Comparison of ENCODE assay signal across 18 cellular contexts in genomic region chr4:54237770-54238169, GRCh38. TPM values are rescaled to one million over a fixed set of nuclear protein-coding genes. Genes with fewer than 3 reads are reported as not detected.
DNase-seq lines count a peak whose midpoint lies in the region; ATAC-seq, FAIRE-seq and TF ChIP-seq lines count a peak whose summit lies in the region.
"Had no signal": no experiment of that assay in that cellular context is flagged by ENCODE, and none has a peak within 500 bp of the region (broad histone marks: within the 10 kb centered on the region; RNA-seq: fewer than 3 reads in every experiment).

No MANE protein-coding gene starts in this region.

- H3K36me3 ChIP-seq in keratinocyte (ENCODE audit: control insufficient read depth in 2 of 2, extremely low read depth in 1 of 2, insufficient read depth in 2 of 2, low read length in 2 of 2) = no peaks in the 10 kb centered on the region
- H3K36me3 ChIP-seq: BLaER1 treated with 17β-estradiol and CSF1 and Interleukin-3, amounts not matched to agents 10 nM and 100 nM had no signal

- peaks cover 8% of the 10 kb centered on the region for H3K4me1 ChIP-seq in keratinocyte (ENCODE audit: control insufficient read depth, extremely low read depth, insufficient read depth, low read length)

- no peak overlapping the region for H2AFZ ChIP-seq in keratinocyte (ENCODE audit: control insufficient read depth, low read length)

- no peak overlapping the region for H3K4me3 Mint-ChIP-seq in activated naive CD8-positive, alpha-beta T cell treated with anti-CD3 and anti-CD28 coated beads, Interleukin-2, amount 10 ng/mL, durations not matched to agents 7 days and 5 days
- no peak overlapping the region for H3K4me3 Mint-ChIP-seq in activated naive CD8-positive, alpha-beta T cell treated with anti-CD3 and anti-CD28 coated beads, Interleukin-2, amount 50 U/mL, for 24 hours
- no peak overlapping the region for H3K4me3 Mint-ChIP-seq in CD14-positive monocyte
- H3K4me3 Mint-ChIP-seq: CD4-positive, alpha-beta T cell; IgD-negative memory B cell had no signal

- POLR2A ChIA-PET in activated naive CD8-positive, alpha-beta T cell treated with anti-CD3 and anti-CD28 coated beads, Interleukin-2, amount 10 ng/mL, durations not matched to agents 7 days and 5 days (lab: Charles Lee) = no interaction called here

- no peak overlapping the region for H3K4me2 ChIP-seq in keratinocyte (ENCODE audit: control insufficient read depth, extremely low read depth, insufficient read depth, low read depth, low read length)
- H3K4me2 ChIP-seq: BLaER1 treated with 17β-estradiol and CSF1 and Interleukin-3, amounts not matched to agents 10 nM and 100 nM had no signal

- TF ChIP-seq CTCF in keratinocyte (optimal IDR thresholded peaks at IDR 0.05 in 1 of 3, IDR thresholded peaks at IDR 0.05 in 1 of 3, conservative IDR thresholded peaks at IDR 0.05 in 1 of 3; ENCODE audit: extremely low read depth in 1 of 3, insufficient read depth in 2 of 3, low read length in 3 of 3) (no peak), CD14-positive monocyte (IDR thresholded peaks at IDR 0.05) (no peak)

- H3K4me3 ChIP-seq in keratinocyte (ENCODE audit: control insufficient read depth in 2 of 3, extremely low read depth in 1 of 3, insufficient read depth in 2 of 3, low read depth in 1 of 3, low read length in 3 of 3) = no peak overlapping the region
- H3K4me3 ChIP-seq: BLaER1 treated with 17β-estradiol and CSF1 and Interleukin-3, amounts not matched to agents 10 nM and 100 nM had no signal

- H3K4me1 Mint-ChIP-seq in activated naive CD8-positive, alpha-beta T cell treated with anti-CD3 and anti-CD28 coated beads, Interleukin-2, amount 10 ng/mL, durations not matched to agents 7 days and 5 days = peaks cover 2% of the 10 kb centered on the region
- peaks cover 10% of the 10 kb centered on the region for H3K4me1 Mint-ChIP-seq in activated naive CD8-positive, alpha-beta T cell treated with anti-CD3 and anti-CD28 coated beads, Interleukin-2, amount 50 U/mL, for 24 hours
- H3K4me1 Mint-ChIP-seq in CD14-positive monocyte = peaks cover 11% of the 10 kb centered on the region

- H3K27me3 Mint-ChIP-seq in activated naive CD8-positive, alpha-beta T cell treated with anti-CD3 and anti-CD28 coated beads, Interleukin-2, amount 10 ng/mL, durations not matched to agents 7 days and 5 days = peaks cover 17% of the 10 kb centered on the region
- H3K27me3 Mint-ChIP-seq in activated naive CD8-positive, alpha-beta T cell treated with anti-CD3 and anti-CD28 coated beads, Interleukin-2, amount 50 U/mL, for 24 hours = peaks cover 21% of the 10 kb centered on the region
- peaks cover 9 to 33% (median 24%) of the 10 kb centered on the region in 3 donors for H3K27me3 Mint-ChIP-seq in CD14-positive monocyte (ENCODE audit: low read depth in 3 of 3)

- dilution Hi-C loops in keratinocyte (cut with MboI; ENCODE audit: extremely low pct_ligation_motif_present, low sequenced_read_pairs) = no loop called here

- no peaks in the 10 kb centered on the region for H3K79me2 ChIP-seq in keratinocyte (ENCODE audit: control insufficient read depth, insufficient read depth, low read length)

- H3K9ac ChIP-seq in keratinocyte (ENCODE audit: control insufficient read depth, extremely low read depth, insufficient read depth, low read length) = no peak overlapping the region
- H3K9ac ChIP-seq: BLaER1 treated with 17β-estradiol and CSF1 and Interleukin-3, amounts not matched to agents 10 nM and 100 nM had no signal

- no peaks in the 10 kb centered on the region for H3K36me3 Mint-ChIP-seq in activated naive CD8-positive, alpha-beta T cell treated with anti-CD3 and anti-CD28 coated beads, Interleukin-2, amount 10 ng/mL, durations not matched to agents 7 days and 5 days
- no peaks in the 10 kb centered on the region for H3K36me3 Mint-ChIP-seq in activated naive CD8-positive, alpha-beta T cell treated with anti-CD3 and anti-CD28 coated beads, Interleukin-2, amount 50 U/mL, for 24 hours (ENCODE audit: low read depth)
- no peaks in the 10 kb centered on the region for H3K36me3 Mint-ChIP-seq in CD14-positive monocyte

- ATAC-seq in activated naive CD8-positive, alpha-beta T cell treated with anti-CD3 and anti-CD28 coated beads, Interleukin-2, amount 10 ng/mL, durations not matched to agents 7 days and 5 days (ENCODE audit: low read depth) = no peak
- no peak for ATAC-seq in activated naive CD8-positive, alpha-beta T cell treated with anti-CD3 and anti-CD28 coated beads, Interleukin-2, amount 50 U/mL, for 24 hours
- ATAC-seq in GM18909 (IDR thresholded peaks at IDR 0.05; ENCODE audit: poor library complexity, unreplicated experiment) = no peak

- intact Hi-C loops in CD14-positive monocyte (cut with micrococcal nuclease) = loop anchor here (10.0 kb wide), 4 partner anchors 743 to 1863 kb away; no protein-coding TSS in a partner anchor

- peaks cover under 1% of the 10 kb centered on the region for H3K27me3 ChIP-seq in keratinocyte (ENCODE audit: control insufficient read depth, extremely low read depth, insufficient read depth, low read length)

- peak overlapping the region; percentile 46 for H3K27ac Mint-ChIP-seq in activated naive CD8-positive, alpha-beta T cell treated with anti-CD3 and anti-CD28 coated beads, Interleukin-2, amount 10 ng/mL, durations not matched to agents 7 days and 5 days
- no peak overlapping the region for H3K27ac Mint-ChIP-seq in activated naive CD8-positive, alpha-beta T cell treated with anti-CD3 and anti-CD28 coated beads, Interleukin-2, amount 50 U/mL, for 24 hours
- no peak overlapping the region for H3K27ac Mint-ChIP-seq in CD14-positive monocyte
- H3K27ac Mint-ChIP-seq: CD4-positive, alpha-beta T cell; IgD-negative memory B cell had no signal

- H3K9me3 Mint-ChIP-seq in activated naive CD8-positive, alpha-beta T cell treated with anti-CD3 and anti-CD28 coated beads, Interleukin-2, amount 10 ng/mL, durations not matched to agents 7 days and 5 days = peaks cover 5% of the 10 kb centered on the region
- H3K9me3 Mint-ChIP-seq in activated naive CD8-positive, alpha-beta T cell treated with anti-CD3 and anti-CD28 coated beads, Interleukin-2, amount 50 U/mL, for 24 hours = no peaks in the 10 kb centered on the region
- H3K9me3 Mint-ChIP-seq in CD14-positive monocyte = peaks cover 3 to 28% (median 18%) of the 10 kb centered on the region in 7 donors
- H3K9me3 Mint-ChIP-seq: CD4-positive, alpha-beta T cell had no signal

- H3K9me1 ChIP-seq in keratinocyte (ENCODE audit: control insufficient read depth, extremely low read depth, insufficient read depth, low read length) = no peaks in the 10 kb centered on the region

- DNase-seq in activated naive CD8-positive, alpha-beta T cell treated with anti-CD3 and anti-CD28 coated beads, Interleukin-2, amount 10 ng/mL, durations not matched to agents 7 days and 5 days = no peak
- DNase-seq in activated naive CD8-positive, alpha-beta T cell treated with anti-CD3 and anti-CD28 coated beads, Interleukin-2, amount 50 U/mL, for 24 hours = no peak
- DNase-seq in epithelial cell of prostate (ENCODE audit: low read depth, low spot score) (no peak), keratinocyte (ENCODE audit: low read depth, low spot score) (no peak), CD14-positive monocyte (ENCODE audit: low spot score) (no peak), NCI-H128 (lab: John Stamatoyannopoulos, UW; ENCODE audit: unreplicated experiment) (no peak), nucleus accumbens (lab: John Stamatoyannopoulos, UW) (no peak)
- DNase-seq: CD4-positive, alpha-beta T cell; DMS79 treated with DMSO at 0.1 percent for 48 hours; EL had no signal

- no peaks in the 10 kb centered on the region for H3K9me3 ChIP-seq in keratinocyte (ENCODE audit: control insufficient read depth, low read depth, low read length)

- H4K20me1 ChIP-seq in keratinocyte (ENCODE audit: control insufficient read depth, extremely low read depth, insufficient read depth, low read length) = no peaks in the 10 kb centered on the region
- H4K20me1 ChIP-seq: BLaER1 treated with 17β-estradiol and CSF1 and Interleukin-3, amounts not matched to agents 10 nM and 100 nM had no signal

- H3K27ac ChIP-seq in epithelial cell of prostate = peak overlapping the region; percentile 28
- H3K27ac ChIP-seq in keratinocyte (ENCODE audit: control insufficient read depth, insufficient read depth, low read length) = no peak overlapping the region
- H3K27ac ChIP-seq: 22Rv1; BLaER1 treated with 17β-estradiol and CSF1 and Interleukin-3, amounts not matched to agents 10 nM and 100 nM had no signal

- FAIRE-seq in keratinocyte (lab: Jason Lieb, UNC) = peak; percentile 13
- FAIRE-seq: G401.6, GM12891, H54 had no signal

RNA-seq across cellular contexts. Expression of gene PDGFRA, which starts 8.7 kb away (rescaled TPM):
- total RNA-seq in activated naive CD8-positive, alpha-beta T cell treated with anti-CD3 and anti-CD28 coated beads, Interleukin-2, amount 10 ng/mL, durations not matched to agents 7 days and 5 days = not detected
- polyA plus RNA-seq in keratinocyte = 0.22 to 0.40 TPM (median 0.27 TPM) in 3 replicates
- polyA plus RNA-seq in keratinocyte (2011; ENCODE audit: low read depth) = not detected
- polyA plus RNA-seq in keratinocyte (2011; cell fraction: cytosol; rRNA removed) = 0.48 and 0.61 TPM in 2 replicates
- polyA plus RNA-seq in keratinocyte (2011; cell fraction: nucleus; rRNA removed) = 0.19 and 0.32 TPM in 2 replicates
- polyA plus RNA-seq in keratinocyte (2012; ENCODE audit: low replicate concordance) = 0.18 and 0.27 TPM in 2 replicates
- 0.10 to 0.26 TPM in 2 of 3 replicates, not detected in the other for polyA minus RNA-seq in keratinocyte
- polyA minus RNA-seq in keratinocyte (2011; cell fraction: cytosol; rRNA and poly(A)+ RNA removed) = not detected
- 0.62 TPM in 1 of 2 replicates, not detected in the other for polyA minus RNA-seq in keratinocyte (2011; cell fraction: nucleus; rRNA and poly(A)+ RNA removed)
- not detected for polyA plus RNA-seq in CD14-positive monocyte
- total RNA-seq: CD4-positive, alpha-beta T cell; HT-29 had no signal
- polyA plus RNA-seq: IgD-negative memory B cell had no signal
